Comparison of ENCODE assay signal across 12 cellular contexts in genomic region chr20:36827541-36828279, GRCh38. TPM values are rescaled to one million over a fixed set of nuclear protein-coding genes. Genes with fewer than 3 reads are reported as not detected.
DNase-seq lines count a peak whose midpoint lies in the region; ATAC-seq and TF ChIP-seq lines count a peak whose summit lies in the region.
"Had no signal": no experiment of that assay in that cellular context is flagged by ENCODE, and none has a peak within 500 bp of the region (broad histone marks: within the 10 kb centered on the region; RNA-seq: fewer than 3 reads in every experiment).

No MANE protein-coding gene starts in this region.

- peaks cover 28 to 71% of the 10 kb centered on the region in 2 donors for H3K4me1 ChIP-seq in thoracic aorta (ENCODE audit: control insufficient read depth in 1 of 2, low read depth in 2 of 2)

- peaks cover 16% of the 10 kb centered on the region for H3K36me3 ChIP-seq in thoracic aorta

- DNase-seq in activated CD8-positive, alpha-beta memory T cell treated with anti-CD3 and anti-CD28 coated beads, Interleukin-2, amount 10 ng/mL, durations not matched to agents 7 days and 5 days = peak; percentile 78
- no peak for DNase-seq in activated CD8-positive, alpha-beta memory T cell treated with anti-CD3 and anti-CD28 coated beads, Interleukin-2, amount 50 U/mL, for 48 hours
- DNase-seq in amniotic epithelial cell (ENCODE audit: low read depth) (peak; percentile 83), thoracic aorta (ENCODE audit: low spot score) (no peak), DMS53 treated with DMSO at 0.1 percent for 48 hours (lab: John Stamatoyannopoulos, UW; ENCODE audit: unreplicated experiment) (no peak), T-helper 9 cell (no peak)
- DNase-seq in activated CD4-positive, alpha-beta T cell treated with anti-CD3 and anti-CD28 coated beads for 48 hours = no peak
- DNase-seq: NCI-H2227 treated with DMSO at 0.1 percent for 48 hours had no signal

- H3K27me3 ChIP-seq in thoracic aorta (replicated peaks; ENCODE audit: insufficient read depth) = no peaks in the 10 kb centered on the region

- H3K4me3 ChIP-seq in thoracic aorta = no peak overlapping the region
- H3K4me3 ChIP-seq: GM23338 had no signal

- H3K4me3 Mint-ChIP-seq in activated CD8-positive, alpha-beta memory T cell treated with anti-CD3 and anti-CD28 coated beads, Interleukin-2, amount 10 ng/mL, durations not matched to agents 7 days and 5 days = no peak overlapping the region
- H3K4me3 Mint-ChIP-seq: GM23338 had no signal

- CTCF ChIA-PET in activated CD8-positive, alpha-beta memory T cell treated with anti-CD3 and anti-CD28 coated beads, Interleukin-2, amount 10 ng/mL, durations not matched to agents 7 days and 5 days (lab: Charles Lee) = interaction anchor here (1.1 to 2.3 kb wide), 5 partner anchors 9 to 92 kb away, joined by 3 to 16 read pairs (median 4); no protein-coding TSS in a partner anchor

- H3K9me3 Mint-ChIP-seq in activated CD8-positive, alpha-beta memory T cell treated with anti-CD3 and anti-CD28 coated beads, Interleukin-2, amount 10 ng/mL, durations not matched to agents 7 days and 5 days (ENCODE audit: low read depth) = no peaks in the 10 kb centered on the region
- H3K9me3 Mint-ChIP-seq: GM23338 had no signal

- H3K27ac Mint-ChIP-seq in activated CD8-positive, alpha-beta memory T cell treated with anti-CD3 and anti-CD28 coated beads, Interleukin-2, amount 10 ng/mL, durations not matched to agents 7 days and 5 days = peak overlapping the region; percentile 78
- H3K27ac Mint-ChIP-seq: GM23338 had no signal

- peak; percentile 88 for ATAC-seq in activated CD8-positive, alpha-beta memory T cell treated with anti-CD3 and anti-CD28 coated beads, Interleukin-2, amount 10 ng/mL, durations not matched to agents 7 days and 5 days
- ATAC-seq in HG02885 (IDR thresholded peaks at IDR 0.05; ENCODE audit: poor library complexity, unreplicated experiment) = peak; percentile 83
- no peak for ATAC-seq in thoracic aorta (ENCODE audit: insufficient number of reproducible peaks, low FRiP score, low read depth)
- ATAC-seq: GM23338 had no signal

- H3K27ac ChIP-seq in thoracic aorta = peak overlapping the region; percentile 17 to 35

- no peaks in the 10 kb centered on the region for H3K27me3 Mint-ChIP-seq in activated CD8-positive, alpha-beta memory T cell treated with anti-CD3 and anti-CD28 coated beads, Interleukin-2, amount 10 ng/mL, durations not matched to agents 7 days and 5 days

- TF ChIP-seq CTCF in thoracic aorta (IDR thresholded peaks at IDR 0.05) = no peak

- H3K9me3 ChIP-seq in thoracic aorta = no peaks in the 10 kb centered on the region

- no peaks in the 10 kb centered on the region for H3K36me3 Mint-ChIP-seq in activated CD8-positive, alpha-beta memory T cell treated with anti-CD3 and anti-CD28 coated beads, Interleukin-2, amount 10 ng/mL, durations not matched to agents 7 days and 5 days

- peaks cover 25% of the 10 kb centered on the region for H3K4me1 Mint-ChIP-seq in activated CD8-positive, alpha-beta memory T cell treated with anti-CD3 and anti-CD28 coated beads, Interleukin-2, amount 10 ng/mL, durations not matched to agents 7 days and 5 days
- H3K4me1 Mint-ChIP-seq: GM23338 had no signal

RNA-seq across cellular contexts. Expression of gene TLDC2, which starts 48.2 kb away (rescaled TPM):
- not detected for total RNA-seq in activated CD8-positive, alpha-beta memory T cell treated with anti-CD3 and anti-CD28 coated beads, Interleukin-2, amount 10 ng/mL, durations not matched to agents 7 days and 5 days
- total RNA-seq in thoracic aorta = 1 to 10 TPM in 1 of 2 donors, not detected in 1; 1.6 TPM
- total RNA-seq: A673; activated CD8-positive, alpha-beta memory T cell treated with anti-CD3 and anti-CD28 coated beads for 36 hours had no signal

RNA-seq across cellular contexts. Expression of gene DSN1, which starts 54.1 kb away (rescaled TPM):
- 10 to 100 TPM; 36.0 to 42.7 TPM for total RNA-seq in activated CD8-positive, alpha-beta memory T cell treated with anti-CD3 and anti-CD28 coated beads, Interleukin-2, amount 10 ng/mL, durations not matched to agents 7 days and 5 days
- total RNA-seq in thoracic aorta = 1 to 10 TPM; 5.6 to 6.1 TPM

Comparison
In these comparisons a context has a peak if more than half of its experiments do, and no peak if none do; other contexts are left out.
1. DNase-seq: peak in activated CD8-positive, alpha-beta memory T cell treated with anti-CD3 and anti-CD28 coated beads, Interleukin-2, amount 10 ng/mL, durations not matched to agents 7 days and 5 days (single experiment) and amniotic epithelial cell (single experiment); none in activated CD8-positive, alpha-beta memory T cell treated with anti-CD3 and anti-CD28 coated beads, Interleukin-2, amount 50 U/mL, for 48 hours (single experiment), thoracic aorta (single experiment), DMS53 treated with DMSO at 0.1 percent for 48 hours (single experiment), T-helper 9 cell (single experiment) and activated CD4-positive, alpha-beta T cell treated with anti-CD3 and anti-CD28 coated beads for 48 hours (single experiment).
2. RNA of gene DSN1, which starts 54.1 kb away (total RNA-seq): 36.0 to 42.7 TPM in activated CD8-positive, alpha-beta memory T cell treated with anti-CD3 and anti-CD28 coated beads, Interleukin-2, amount 10 ng/mL, durations not matched to agents 7 days and 5 days; 5.6 to 6.1 TPM in thoracic aorta; every median in the first group is over 4 times any median in the second.